In the genomic region with DNA sequence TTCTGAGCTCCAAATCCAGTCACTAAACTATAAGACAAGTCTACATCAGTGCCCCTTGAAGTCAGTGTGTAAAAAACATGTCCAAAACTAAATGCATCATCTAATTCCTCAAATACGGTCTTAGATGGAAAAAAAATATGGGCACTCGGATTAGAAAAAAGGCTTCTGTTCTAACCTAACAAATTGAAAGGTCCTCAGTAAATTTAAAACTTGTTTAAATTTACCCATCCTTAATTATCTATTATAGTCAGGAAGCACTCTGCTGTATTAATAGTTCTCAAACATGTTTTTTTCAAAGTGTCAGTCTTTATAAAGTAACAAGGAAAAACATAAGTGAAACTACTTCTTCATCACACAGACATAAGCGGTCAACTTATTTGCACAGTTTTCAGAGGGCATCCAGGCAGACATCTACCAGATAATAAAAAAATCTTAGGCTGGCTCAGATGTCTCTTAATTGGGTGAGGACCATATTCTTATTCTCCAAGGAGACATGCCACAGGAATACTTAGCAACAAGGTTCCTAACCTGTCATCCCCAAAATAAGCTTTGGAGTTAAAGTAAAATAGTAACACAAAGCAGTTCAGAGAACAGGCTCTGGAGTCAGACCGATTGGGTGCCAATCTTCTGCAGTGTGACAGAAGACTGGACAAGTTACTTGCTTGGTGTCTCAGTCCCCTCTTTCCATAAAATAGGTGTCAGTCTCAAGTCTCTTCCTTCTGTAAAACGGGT, we compare ENCODE assay signal across 1 cellular context.
TF ChIP-seq lines count a peak whose summit lies in the region.

No MANE protein-coding gene starts in this region.

TF ChIP-seq in IMR-90, 13 proteins besides CTCF, POLR2A, EP300 and RAD21 (continued from another document):
- TF ChIP-seq, protein P1, sequence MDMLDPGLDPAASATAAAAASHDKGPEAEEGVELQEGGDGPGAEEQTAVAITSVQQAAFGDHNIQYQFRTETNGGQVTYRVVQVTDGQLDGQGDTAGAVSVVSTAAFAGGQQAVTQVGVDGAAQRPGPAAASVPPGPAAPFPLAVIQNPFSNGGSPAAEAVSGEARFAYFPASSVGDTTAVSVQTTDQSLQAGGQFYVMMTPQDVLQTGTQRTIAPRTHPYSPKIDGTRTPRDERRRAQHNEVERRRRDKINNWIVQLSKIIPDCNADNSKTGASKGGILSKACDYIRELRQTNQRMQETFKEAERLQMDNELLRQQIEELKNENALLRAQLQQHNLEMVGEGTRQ (IDR thresholded peaks at IDR 0.05; ENCODE audit: low read depth, low read length): no peak
- TF ChIP-seq BHLHE40 (IDR thresholded peaks at IDR 0.05; ENCODE audit: low read depth, low read length) (no peak), CEBPB (IDR thresholded peaks at IDR 0.05; ENCODE audit: low read depth, low read length) (no peak), MAFK (IDR thresholded peaks at IDR 0.05; ENCODE audit: low read depth, low read length) (no peak), NFE2L2 (IDR thresholded peaks at IDR 0.05; ENCODE audit: low read depth, low read length) (no peak), MAZ (IDR thresholded peaks at IDR 0.05; ENCODE audit: borderline replicate concordance, low read depth, low read length) (no peak), CHD1 (IDR thresholded peaks at IDR 0.05; ENCODE audit: low read depth, low read length) (no peak)
